Comparison of ENCODE assay signal across 16 cellular contexts in the genomic region with DNA sequence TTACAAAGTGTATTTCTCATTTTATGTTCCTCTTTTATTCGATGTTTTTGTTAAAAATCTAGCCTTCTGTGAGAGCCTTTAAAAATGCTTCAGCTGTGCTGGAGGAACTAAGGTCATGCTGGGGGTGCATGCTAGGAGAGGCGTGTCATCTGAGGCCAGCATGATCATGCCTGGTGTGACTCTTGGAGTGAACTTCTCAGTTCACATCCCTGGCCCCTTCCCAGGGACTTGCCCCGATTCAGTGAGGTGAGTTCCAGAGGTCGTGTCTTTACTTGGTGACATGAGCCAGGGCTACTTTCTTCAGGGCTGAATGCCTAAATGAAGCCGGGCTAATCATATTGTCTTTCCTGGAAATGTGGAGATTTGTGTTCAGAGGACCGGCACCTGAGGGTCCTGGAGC.
DNase-seq lines count a peak whose midpoint lies in the region; ATAC-seq and TF ChIP-seq lines count a peak whose summit lies in the region.
"Had no signal": no experiment of that assay in that cellular context is flagged by ENCODE, and none has a peak within 500 bp of the region (broad histone marks: within the 10 kb centered on the region; RNA-seq: fewer than 3 reads in every experiment).

No MANE protein-coding gene starts in this region.

- peak; percentile 67 for ATAC-seq in Right ventricle myocardium superior (ENCODE audit: poor library complexity)
- no peak for ATAC-seq in thoracic aorta (ENCODE audit: insufficient number of reproducible peaks, low FRiP score, low read depth)
- ATAC-seq in HG03520 (IDR thresholded peaks at IDR 0.05; ENCODE audit: unreplicated experiment), result no peak
- ATAC-seq: activated T-cell treated with anti-CD3 and anti-CD28 coated beads, Interleukin-2, amount 50 U/mL, for 72 hours had no signal

- no peaks in the 10 kb centered on the region for H3K9me3 ChIP-seq in thoracic aorta

- no peak overlapping the region for H3K4me3 ChIP-seq in thoracic aorta

- no peak for TF ChIP-seq CTCF in thoracic aorta (IDR thresholded peaks at IDR 0.05)

- in situ Hi-C loops in KBM-7 (cut with MboI; ENCODE audit: low pct_unique_long_range_greater_than_20kb, low sequenced_read_pairs), result no loop called here

- no peak overlapping the region for H3K27ac ChIP-seq in thoracic aorta

- H3K4me1 ChIP-seq in thoracic aorta (ENCODE audit: control insufficient read depth in 1 of 2, low read depth in 2 of 2), result peaks cover 6 to 49% of the 10 kb centered on the region in 2 donors

- intact Hi-C loops in Right ventricle myocardium superior (cut with DNase I), result no loop called here

- no peaks in the 10 kb centered on the region for H3K27me3 ChIP-seq in thoracic aorta (replicated peaks; ENCODE audit: insufficient read depth)

- no peaks in the 10 kb centered on the region for H3K36me3 ChIP-seq in thoracic aorta

- DNase-seq in SK-N-DZ (ENCODE audit: low spot score) (peak; percentile 61), Right ventricle myocardium superior (no peak), middle frontal gyrus (ENCODE audit: extremely low spot score, low spot score) (peak; percentile 8), thoracic aorta (ENCODE audit: low spot score) (peak; percentile 12), COLO668 (lab: John Stamatoyannopoulos, UW; ENCODE audit: unreplicated experiment) (no peak), NCI-H1694 treated with DMSO at 0.1 percent for 48 hours (lab: John Stamatoyannopoulos, UW) (no peak), KBM-7 (no peak)
- DNase-seq: activated CD4-positive, alpha-beta T cell treated with anti-CD3 and anti-CD28 coated beads, Interleukin-2, amount 10 ng/mL, durations not matched to agents 7 days and 5 days; activated T-cell treated with anti-CD3 and anti-CD28 coated beads, Interleukin-2, amount 50 U/mL, for 72 hours; CD8-positive, alpha-beta memory T cell; NCI-H1417; retina; SIG-M5; stimulated activated CD4-positive, alpha-beta T cell treated with anti-CD3 and anti-CD28 coated beads, Interleukin-4, amount 100 ng/mL, for 1 hour; T-helper 9 cell had no signal

Comparison
In these comparisons a context has a peak if more than half of its experiments do, and no peak if none do; other contexts are left out.
1. DNase-seq: peak in SK-N-DZ (single experiment), middle frontal gyrus (single experiment) and thoracic aorta (single experiment); none in Right ventricle myocardium superior (single experiment), COLO668 (single experiment), NCI-H1694 treated with DMSO at 0.1 percent for 48 hours (single experiment) and KBM-7 (single experiment).